Comparison of ENCODE assay signal across 23 cellular contexts in genomic region chr21:44838038-44838895, GRCh38. TPM values are rescaled to one million over a fixed set of nuclear protein-coding genes. Genes with fewer than 3 reads are reported as not detected.
A peak's percentile ranks its signal among the peaks of the same experiment; 100 is the strongest.
DNase-seq lines count a peak whose midpoint lies in the region; ATAC-seq, FAIRE-seq and TF ChIP-seq lines count a peak whose summit lies in the region.
"Had no signal": no experiment of that assay in that cellular context is flagged by ENCODE, and none has a peak within 500 bp of the region (broad histone marks: within the 10 kb centered on the region; RNA-seq: fewer than 3 reads in every experiment).

No MANE protein-coding gene starts in this region.

- no peaks in the 10 kb centered on the region for H3K36me3 Mint-ChIP-seq in endodermal cell (ENCODE audit: low read depth)
- no peaks in the 10 kb centered on the region for H3K36me3 Mint-ChIP-seq in progenitor cell of endocrine pancreas (ENCODE audit: insufficient read depth)
- H3K36me3 Mint-ChIP-seq in CD14-positive monocyte: no peaks in the 10 kb centered on the region

- H3K27ac Mint-ChIP-seq in endodermal cell (no peak overlapping the region), progenitor cell of endocrine pancreas (no peak overlapping the region), CD14-positive monocyte (no peak overlapping the region)
- H3K27ac Mint-ChIP-seq: activated CD4-positive, alpha-beta T cell treated with anti-CD3 and anti-CD28 coated beads, Interleukin-2, amount 10 ng/mL, durations not matched to agents 24 days and 14 days; activated T-cell treated with anti-CD3 and anti-CD28 coated beads, Interleukin-2, amount 50 U/mL, for 72 hours; T-helper 1 cell treated with Interleukin-12 subunit alpha and Interleukin-12 subunit beta and Interleukin-4 antibody, amounts not matched to agents 30 μg/mL and 1 μg/mL, for 36 hours had no signal

- intact Hi-C loops in CD14-positive monocyte (cut with micrococcal nuclease): no loop called here

- H3K9me3 Mint-ChIP-seq in endodermal cell: no peaks in the 10 kb centered on the region
- no peaks in the 10 kb centered on the region for H3K9me3 Mint-ChIP-seq in progenitor cell of endocrine pancreas (ENCODE audit: low read depth)
- peaks cover 0 to 2% (median 0%) of the 10 kb centered on the region in 7 donors for H3K9me3 Mint-ChIP-seq in CD14-positive monocyte
- H3K9me3 Mint-ChIP-seq: activated CD4-positive, alpha-beta T cell treated with anti-CD3 and anti-CD28 coated beads, Interleukin-2, amount 10 ng/mL, durations not matched to agents 24 days and 14 days; activated T-cell treated with anti-CD3 and anti-CD28 coated beads, Interleukin-2, amount 50 U/mL, for 72 hours; T-helper 1 cell treated with Interleukin-12 subunit alpha and Interleukin-12 subunit beta and Interleukin-4 antibody, amounts not matched to agents 30 μg/mL and 1 μg/mL, for 36 hours had no signal

- peaks cover 2% of the 10 kb centered on the region for H3K4me1 Mint-ChIP-seq in endodermal cell
- H3K4me1 Mint-ChIP-seq in progenitor cell of endocrine pancreas (ENCODE audit: low read depth): no peaks in the 10 kb centered on the region
- H3K4me1 Mint-ChIP-seq in CD14-positive monocyte: peaks cover 4% of the 10 kb centered on the region
- H3K4me1 Mint-ChIP-seq: activated CD4-positive, alpha-beta T cell treated with anti-CD3 and anti-CD28 coated beads, Interleukin-2, amount 10 ng/mL, durations not matched to agents 24 days and 14 days had no signal

- no peaks in the 10 kb centered on the region for H3K9me3 ChIP-seq in endodermal cell (ENCODE audit: control insufficient read depth, low read length)
- H3K9me3 ChIP-seq: BLaER1, upper lobe of right lung had no signal

- 80 to 88% methylated on average over 9 to 30 of the region's 30 CpGs for WGBS in endodermal cell (ENCODE audit: insufficient coverage in 1 of 2, insufficient read length in 1 of 2), 2 experiments

- H3K27me3 ChIP-seq in H7 (ENCODE audit: control insufficient read depth, insufficient read depth, low read length) (no peaks in the 10 kb centered on the region), endodermal cell (ENCODE audit: control insufficient read depth, insufficient read depth, low read length, poor library complexity, severe bottlenecking) (no peaks in the 10 kb centered on the region)
- H3K27me3 ChIP-seq: BLaER1, upper lobe of right lung had no signal

- no peaks in the 10 kb centered on the region for H3K4me1 ChIP-seq in endodermal cell (ENCODE audit: control insufficient read depth, insufficient read depth, low read length)
- H3K4me1 ChIP-seq: upper lobe of right lung had no signal

- H3K36me3 ChIP-seq in H7 (replicated peaks; ENCODE audit: control insufficient read depth, insufficient read depth, low read length): no peaks in the 10 kb centered on the region
- H3K36me3 ChIP-seq in endodermal cell (ENCODE audit: control insufficient read depth, insufficient read depth, low read length): no peaks in the 10 kb centered on the region
- H3K36me3 ChIP-seq: BLaER1, upper lobe of right lung had no signal

- H3K4me3 ChIP-seq in H7 (ENCODE audit: insufficient read depth, low read depth, low read length) (no peak overlapping the region), endodermal cell (ENCODE audit: low read length) (no peak overlapping the region)
- H3K4me3 ChIP-seq: BLaER1, lung, smooth muscle cell, upper lobe of right lung had no signal

- no peak overlapping the region for H3K4me3 Mint-ChIP-seq in endodermal cell
- H3K4me3 Mint-ChIP-seq in progenitor cell of endocrine pancreas (ENCODE audit: low read depth): no peak overlapping the region
- H3K4me3 Mint-ChIP-seq in CD14-positive monocyte: no peak overlapping the region
- H3K4me3 Mint-ChIP-seq: activated CD4-positive, alpha-beta T cell treated with anti-CD3 and anti-CD28 coated beads, Interleukin-2, amount 10 ng/mL, durations not matched to agents 24 days and 14 days; activated T-cell treated with anti-CD3 and anti-CD28 coated beads, Interleukin-2, amount 50 U/mL, for 72 hours; T-helper 1 cell treated with Interleukin-12 subunit alpha and Interleukin-12 subunit beta and Interleukin-4 antibody, amounts not matched to agents 30 μg/mL and 1 μg/mL, for 36 hours had no signal

- DNase-seq in H7: peak; percentile 78
- peak; percentile 71 for DNase-seq in NCI-H2171 treated with DMSO at 0.1 percent for 48 hours (lab: John Stamatoyannopoulos, UW)
- DNase-seq in endodermal cell: no peak
- DNase-seq in progenitor cell of endocrine pancreas (ENCODE audit: low spot score, unreplicated experiment): no peak
- DNase-seq in epidermal melanocyte (ENCODE audit: insufficient read length, low spot score): no peak
- DNase-seq in CD14-positive monocyte (ENCODE audit: low spot score): no peak
- no peak for DNase-seq in GM12892 (ENCODE audit: insufficient read length)
- DNase-seq: activated CD4-positive, alpha-beta T cell treated with anti-CD3 and anti-CD28 coated beads, Interleukin-2, amount 10 ng/mL, durations not matched to agents 24 days and 14 days; activated naive CD4-positive, alpha-beta T cell treated with anti-CD3 and anti-CD28 coated beads, Interleukin-2, amount 50 U/mL, for 16 hours; activated T-cell treated with anti-CD3 and anti-CD28 coated beads, Interleukin-2, amount 50 U/mL, for 72 hours; COR-L47; dermis blood vessel endothelial cell; GDM1; NCI-H1048; NCI-H187; substantia nigra; upper lobe of right lung had no signal

- H3K27me3 Mint-ChIP-seq in endodermal cell (ENCODE audit: insufficient read depth): no peaks in the 10 kb centered on the region
- H3K27me3 Mint-ChIP-seq in progenitor cell of endocrine pancreas: peaks cover 18% of the 10 kb centered on the region
- H3K27me3 Mint-ChIP-seq in CD14-positive monocyte (ENCODE audit: low read depth in 3 of 3): peaks cover 5 to 7% (median 7%) of the 10 kb centered on the region in 3 donors

- no peak for FAIRE-seq in GM12892 (lab: Jason Lieb, UNC)
- FAIRE-seq: H54 had no signal

- ATAC-seq in GM18517 (IDR thresholded peaks at IDR 0.05; ENCODE audit: unreplicated experiment): no peak
- ATAC-seq: activated T-cell treated with anti-CD3 and anti-CD28 coated beads, Interleukin-2, amount 50 U/mL, for 72 hours had no signal

- H3K9ac ChIP-seq in endodermal cell (ENCODE audit: extremely low read depth, low read length, poor library complexity, severe bottlenecking): no peak overlapping the region
- H3K9ac ChIP-seq: BLaER1 had no signal

- TF ChIP-seq CTCF in endodermal cell (conservative IDR thresholded peaks at IDR 0.05) (peak; percentile 46), progenitor cell of endocrine pancreas (IDR thresholded peaks at IDR 0.05; ENCODE audit: unreplicated experiment) (peak; percentile 26), CD14-positive monocyte (IDR thresholded peaks at IDR 0.05) (no peak)

- no peak overlapping the region for H3K27ac ChIP-seq in endodermal cell (ENCODE audit: low read depth, low read length)
- H3K27ac ChIP-seq: BLaER1, upper lobe of right lung had no signal

- no peak for TF ChIP-seq POLR2A in GM12892 (IDR thresholded peaks at IDR 0.05; ENCODE audit: low read depth, low read length)

RNA-seq across cellular contexts. Expression of gene SUMO3, which starts 20.4 kb away (rescaled TPM):
- 80.8 and 91.1 TPM in 2 replicates for total RNA-seq in H7 (2014; rRNA removed; shearing (Covaris generic))
- total RNA-seq in endodermal cell (10 to 100 TPM; 79.5 to 96.4 TPM), progenitor cell of endocrine pancreas (65.0 and 73.5 TPM in 2 replicates)
- 123 TPM for polyA plus RNA-seq in endodermal cell (2013, experiment 1 of 2)
- 111 TPM for polyA plus RNA-seq in endodermal cell (2013, experiment 2 of 2)
- polyA plus RNA-seq in CD14-positive monocyte: 100 to 1,000 TPM; 109 to 112 TPM
- 84.0 TPM for polyA plus RNA-seq in GM12892 (2012; ENCODE audit: missing spikeins)

RNA-seq across cellular contexts. Expression of gene PTTG1IP, which starts 35.2 kb away (rescaled TPM):
- 117 and 134 TPM in 2 replicates for total RNA-seq in H7 (2014; rRNA removed; shearing (Covaris generic))
- total RNA-seq in endodermal cell: 100 to 1,000 TPM; 155 to 168 TPM
- 225 TPM for polyA plus RNA-seq in endodermal cell (2013, experiment 1 of 2)
- polyA plus RNA-seq in endodermal cell (2013, experiment 2 of 2): 224 TPM
- total RNA-seq in progenitor cell of endocrine pancreas: 221 and 226 TPM in 2 replicates
- polyA plus RNA-seq in CD14-positive monocyte: 100 to 1,000 TPM; 206 to 238 TPM
- 28.2 TPM for polyA plus RNA-seq in GM12892 (2012; ENCODE audit: missing spikeins)

RNA-seq across cellular contexts. Expression of gene UBE2G2, which starts 36.6 kb away (rescaled TPM):
- 66.4 and 76.8 TPM in 2 replicates for total RNA-seq in H7 (2014; rRNA removed; shearing (Covaris generic))
- total RNA-seq in endodermal cell: 10 to 100 TPM; 84.0 to 84.8 TPM
- 75.0 TPM for polyA plus RNA-seq in endodermal cell (2013, experiment 1 of 2)
- polyA plus RNA-seq in endodermal cell (2013, experiment 2 of 2): 63.5 TPM
- 78.7 and 85.2 TPM in 2 replicates for total RNA-seq in progenitor cell of endocrine pancreas
- 10 to 100 TPM; 22.5 to 31.0 TPM for polyA plus RNA-seq in CD14-positive monocyte
- polyA plus RNA-seq in GM12892 (2012; ENCODE audit: missing spikeins): 45.9 TPM

Comparison
In these comparisons a context has a peak if more than half of its experiments do, and no peak if none do; other contexts are left out.
1. DNase-seq: peak in H7 (single experiment) and NCI-H2171 treated with DMSO at 0.1 percent for 48 hours (single experiment); none in endodermal cell (single experiment), progenitor cell of endocrine pancreas (single experiment), epidermal melanocyte (single experiment), CD14-positive monocyte (single experiment) and GM12892 (single experiment).